ENCODE assay signal across 8 cellular contexts in the genomic region with DNA sequence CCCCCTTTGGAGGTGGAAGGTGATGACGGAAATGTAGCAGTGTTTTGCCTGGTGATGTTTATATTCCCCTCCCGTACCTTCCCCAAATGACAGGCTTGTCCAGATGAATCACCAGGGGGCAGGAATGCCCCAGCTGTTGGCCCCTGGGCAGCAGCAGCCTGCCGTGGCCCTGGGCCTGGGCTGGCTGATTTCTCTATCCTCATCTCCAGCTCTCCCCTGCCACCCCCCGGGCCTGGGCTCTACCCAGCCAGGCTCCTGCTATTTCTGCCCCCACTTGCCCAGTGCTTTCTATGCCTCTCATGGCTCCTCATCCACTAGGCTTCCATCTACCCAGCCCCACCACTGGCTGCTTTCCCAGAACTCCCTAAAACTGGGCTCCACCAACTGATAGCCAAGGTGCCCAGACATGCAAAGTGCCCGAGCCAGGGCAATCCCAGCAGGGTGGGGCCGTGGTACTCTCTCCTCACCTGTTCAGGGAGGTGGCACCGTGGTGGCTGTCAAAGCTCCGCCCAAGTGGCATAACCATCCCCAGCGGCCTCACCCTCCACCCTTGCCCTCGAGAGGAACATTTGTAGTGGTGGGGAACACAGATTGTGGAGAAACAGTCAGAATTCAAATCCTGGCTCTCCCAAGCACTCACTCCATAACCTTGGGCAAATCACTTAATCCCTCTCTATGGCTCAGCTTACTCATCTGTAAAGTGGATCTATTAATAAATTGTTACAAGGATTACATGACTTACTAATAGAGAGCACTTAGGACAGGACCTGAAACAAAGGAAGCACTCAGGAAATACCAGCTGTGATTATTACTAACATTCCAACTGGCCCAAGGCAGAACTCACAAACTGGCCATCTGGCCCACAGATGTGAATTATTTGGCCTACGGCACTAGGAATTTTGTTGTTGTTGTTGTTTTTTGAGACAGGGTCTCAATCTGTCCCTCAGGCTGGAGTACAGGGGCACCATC. TPM values are rescaled to one million over a fixed set of nuclear protein-coding genes. Genes with fewer than 3 reads are reported as not detected.
A peak's percentile ranks its signal among the peaks of the same experiment; 100 is the strongest.
DNase-seq lines count a peak whose midpoint lies in the region; ATAC-seq and TF ChIP-seq lines count a peak whose summit lies in the region.

No MANE protein-coding gene starts in this region.

- H3K4me3 ChIP-seq in fibroblast of mammary gland (ENCODE audit: control insufficient read depth, low read depth, low read length) (no peak overlapping the region), retinal pigment epithelial cell (ENCODE audit: low read length) (no peak overlapping the region)

- no peak for ATAC-seq in HG03378 (IDR thresholded peaks at IDR 0.05; ENCODE audit: unreplicated experiment)

- DNase-seq in ELR (ENCODE audit: low read depth), result peak; percentile 90
- DNase-seq in fibroblast of mammary gland (ENCODE audit: low read depth), result peak; percentile 92
- no peak for DNase-seq in retinal pigment epithelial cell (ENCODE audit: low read depth)
- no peak for DNase-seq in DMS79 (lab: John Stamatoyannopoulos, UW)
- DNase-seq in KG1 (lab: John Stamatoyannopoulos, UW), result no peak
- DNase-seq in D341Med (ENCODE audit: low spot score), result no peak

- TF ChIP-seq CTCF in fibroblast of mammary gland (conservative IDR thresholded peaks at IDR 0.05; ENCODE audit: control insufficient read depth, insufficient read depth, low read depth, low read length) (no peak), retinal pigment epithelial cell (conservative IDR thresholded peaks at IDR 0.05; ENCODE audit: low read depth, low read length) (peak; percentile 23)

TF ChIP-seq in PFSK-1, 5 proteins besides CTCF, POLR2A, EP300 and RAD21:
- TF ChIP-seq SIN3A (IDR thresholded peaks at IDR 0.05; ENCODE audit: borderline replicate concordance, insufficient read depth, low read length) (no peak), TAF1 (IDR thresholded peaks at IDR 0.05; ENCODE audit: borderline replicate concordance, insufficient read depth, low read length) (peak; percentile 27; the same call in 1 of the 2 replicates)

RNA-seq across cellular contexts. Expression of a gene that starts 12.8 kb away (rescaled TPM):
- 151 TPM for polyA plus RNA-seq in PFSK-1 (2012; ENCODE audit: insufficient read length, low read depth)

Comparison
In these comparisons a context has a peak if more than half of its experiments do, and no peak if none do; other contexts are left out.
1. DNase-seq: peak in ELR (single experiment) and fibroblast of mammary gland (single experiment); none in retinal pigment epithelial cell (single experiment), DMS79 (single experiment), KG1 (single experiment) and D341Med (single experiment).